In the genomic region with DNA sequence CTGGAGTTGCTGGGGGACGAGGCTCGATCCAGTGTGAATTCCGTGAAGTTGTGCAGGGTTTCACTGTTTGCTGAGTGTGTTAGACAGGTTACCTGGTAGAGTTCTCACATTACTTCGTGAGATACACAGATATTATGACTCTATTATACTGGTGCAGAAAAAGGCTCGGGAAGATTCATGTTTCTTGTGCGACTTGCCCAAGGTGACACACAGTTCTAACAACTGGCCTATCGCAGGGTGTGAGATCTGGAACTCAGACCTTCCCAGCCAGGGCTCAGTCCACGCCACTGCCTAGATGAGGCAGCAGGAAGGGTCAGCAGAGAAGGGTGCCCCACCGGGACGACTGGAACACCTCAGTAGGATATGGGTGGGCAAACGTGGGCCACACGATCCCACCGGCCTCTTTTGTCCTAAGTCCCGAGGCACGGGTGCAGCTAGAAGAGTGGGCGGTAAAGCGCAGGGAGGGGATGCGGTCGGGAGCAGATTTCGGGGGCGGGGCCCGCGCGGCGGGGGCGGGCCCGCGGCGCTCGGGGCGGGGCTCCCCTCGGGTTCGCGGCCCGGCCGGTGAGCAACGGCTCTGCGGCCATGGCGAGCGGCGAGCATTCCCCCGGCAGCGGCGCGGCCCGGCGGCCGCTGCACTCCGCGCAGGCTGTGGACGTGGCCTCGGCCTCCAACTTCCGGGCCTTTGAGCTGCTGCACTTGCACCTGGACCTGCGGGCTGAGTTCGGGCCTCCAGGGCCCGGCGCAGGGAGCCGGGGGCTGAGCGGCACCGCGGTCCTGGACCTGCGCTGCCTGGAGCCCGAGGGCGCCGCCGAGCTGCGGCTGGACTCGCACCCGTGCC, we compare ENCODE assay signal across 8 cellular contexts. TPM values are rescaled to one million over a fixed set of nuclear protein-coding genes. Genes with fewer than 3 reads are reported as not detected.
DNase-seq lines count a peak whose midpoint lies in the region; ATAC-seq and TF ChIP-seq lines count a peak whose summit lies in the region.

A gene with protein sequence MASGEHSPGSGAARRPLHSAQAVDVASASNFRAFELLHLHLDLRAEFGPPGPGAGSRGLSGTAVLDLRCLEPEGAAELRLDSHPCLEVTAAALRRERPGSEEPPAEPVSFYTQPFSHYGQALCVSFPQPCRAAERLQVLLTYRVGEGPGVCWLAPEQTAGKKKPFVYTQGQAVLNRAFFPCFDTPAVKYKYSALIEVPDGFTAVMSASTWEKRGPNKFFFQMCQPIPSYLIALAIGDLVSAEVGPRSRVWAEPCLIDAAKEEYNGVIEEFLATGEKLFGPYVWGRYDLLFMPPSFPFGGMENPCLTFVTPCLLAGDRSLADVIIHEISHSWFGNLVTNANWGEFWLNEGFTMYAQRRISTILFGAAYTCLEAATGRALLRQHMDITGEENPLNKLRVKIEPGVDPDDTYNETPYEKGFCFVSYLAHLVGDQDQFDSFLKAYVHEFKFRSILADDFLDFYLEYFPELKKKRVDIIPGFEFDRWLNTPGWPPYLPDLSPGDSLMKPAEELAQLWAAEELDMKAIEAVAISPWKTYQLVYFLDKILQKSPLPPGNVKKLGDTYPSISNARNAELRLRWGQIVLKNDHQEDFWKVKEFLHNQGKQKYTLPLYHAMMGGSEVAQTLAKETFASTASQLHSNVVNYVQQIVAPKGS (plus strand): TSS at position 567 of the 841 bp plus-strand sequence. CDS start 19 bp downstream, at position 586.

- ATAC-seq in HG02571 (IDR thresholded peaks at IDR 0.05; ENCODE audit: unreplicated experiment): peak; percentile 69
- ATAC-seq in central memory CD8-positive, alpha-beta T cell (replicated peaks; ENCODE audit: extremely low read depth, poor library complexity, severe bottlenecking): peak; percentile 75

- peaks cover 8% of the 10 kb centered on the region for H3K36me3 Mint-ChIP-seq in central memory CD8-positive, alpha-beta T cell (ENCODE audit: insufficient read depth)

- peak within 1 kb of the TSS; percentile 90 for H3K4me3 Mint-ChIP-seq in central memory CD8-positive, alpha-beta T cell

- TF ChIP-seq CTCF in kidney epithelial cell (IDR thresholded peaks at IDR 0.05; ENCODE audit: insufficient read depth, low read length, poor library complexity, severe bottlenecking): no peak

- peak; percentile 53 to 82 for DNase-seq in NCI-H2081 (lab: John Stamatoyannopoulos, UW)
- DNase-seq in NCI-H2081 treated with DMSO at 0.1 percent for 48 hours (lab: John Stamatoyannopoulos, UW): no peak
- peak; percentile 62 for DNase-seq in NCI-H1092 (lab: John Stamatoyannopoulos, UW)
- peak; percentile 29 for DNase-seq in activated CD4-positive, CD25-positive, alpha-beta regulatory T cell treated with anti-CD3 and anti-CD28 coated beads, Interleukin-2, amount 50 U/mL, for 16 hours (ENCODE audit: low read depth, low spot score)
- peak; percentile 25 to 33 for DNase-seq in central memory CD8-positive, alpha-beta T cell (ENCODE audit: low spot score in 2 of 2)
- no peak for DNase-seq in kidney epithelial cell (ENCODE audit: low read depth)
- DNase-seq in stimulated activated CD4-positive, alpha-beta T cell treated with anti-CD3 and anti-CD28 coated beads, Interleukin-15, amount 100 ng/mL, for 48 hours (ENCODE audit: low read depth in 2 of 2): peak; percentile 17 to 61

- H3K36me3 ChIP-seq in kidney epithelial cell (ENCODE audit: control insufficient read depth, insufficient read depth, low read length): no peaks in the 10 kb centered on the region

- no peaks in the 10 kb centered on the region for H3K9me3 Mint-ChIP-seq in central memory CD8-positive, alpha-beta T cell

- H3K27me3 ChIP-seq in kidney epithelial cell (ENCODE audit: control insufficient read depth, insufficient read depth, low read length): no peaks in the 10 kb centered on the region

- H3K27me3 Mint-ChIP-seq in central memory CD8-positive, alpha-beta T cell: no peaks in the 10 kb centered on the region

- H3K27ac Mint-ChIP-seq in central memory CD8-positive, alpha-beta T cell (ENCODE audit: low read depth): peak within 1 kb of the TSS; percentile 93

- H3K4me3 ChIP-seq in kidney epithelial cell (ENCODE audit: low read depth, low read length): peak within 1 kb of the TSS; percentile 69

- peaks cover 24% of the 10 kb centered on the region for H3K4me1 Mint-ChIP-seq in central memory CD8-positive, alpha-beta T cell

RNA-seq across cellular contexts. Expression of the gene that starts here (rescaled TPM):
- 75.8 and 97.4 TPM in 2 replicates for total RNA-seq in kidney epithelial cell

Comparison
In these comparisons a context has a peak if more than half of its experiments do, and no peak if none do; other contexts are left out.
1. DNase-seq: peak in NCI-H2081 (2 of 2), NCI-H1092 (single experiment), activated CD4-positive, CD25-positive, alpha-beta regulatory T cell treated with anti-CD3 and anti-CD28 coated beads, Interleukin-2, amount 50 U/mL, for 16 hours (single experiment), central memory CD8-positive, alpha-beta T cell (2 of 2) and stimulated activated CD4-positive, alpha-beta T cell treated with anti-CD3 and anti-CD28 coated beads, Interleukin-15, amount 100 ng/mL, for 48 hours (2 of 2); none in NCI-H2081 treated with DMSO at 0.1 percent for 48 hours (single experiment) and kidney epithelial cell (single experiment).